ENCODE assay signal across 23 cellular contexts in genomic region chr17:79702071-79702470, GRCh38. TPM values are rescaled to one million over a fixed set of nuclear protein-coding genes. Genes with fewer than 3 reads are reported as not detected.
DNase-seq lines count a peak whose midpoint lies in the region; ATAC-seq and TF ChIP-seq lines count a peak whose summit lies in the region.
"Had no signal": no experiment of that assay in that cellular context is flagged by ENCODE, and none has a peak within 500 bp of the region (broad histone marks: within the 10 kb centered on the region; RNA-seq: fewer than 3 reads in every experiment).

No MANE protein-coding gene starts in this region.

- H3K36me3 ChIP-seq in heart left ventricle (no peaks in the 10 kb centered on the region), OCI-LY3 (replicated peaks; ENCODE audit: low read depth, low read length) (no peaks in the 10 kb centered on the region), endodermal cell (ENCODE audit: control insufficient read depth, insufficient read depth, low read length) (no peaks in the 10 kb centered on the region)
- H3K36me3 ChIP-seq: HAP-1, tibial nerve had no signal

- TF ChIP-seq POLR2A in heart left ventricle (IDR thresholded peaks at IDR 0.05) = no peak

- H3K4me1 Mint-ChIP-seq in endodermal cell = no peaks in the 10 kb centered on the region

- no peak for ATAC-seq in Right ventricle myocardium inferior
- ATAC-seq in heart left ventricle = no peak
- ATAC-seq in GM18511 (IDR thresholded peaks at IDR 0.05; ENCODE audit: unreplicated experiment) = no peak
- ATAC-seq in HG02571 (IDR thresholded peaks at IDR 0.05; ENCODE audit: unreplicated experiment) = no peak
- ATAC-seq: CD8-positive, alpha-beta T cell; esophagus mucosa; left lobe of liver; right cardiac atrium had no signal

- no peaks in the 10 kb centered on the region for H3K27me3 Mint-ChIP-seq in endodermal cell (ENCODE audit: insufficient read depth)

- no peak overlapping the region for H3K4me2 ChIP-seq in OCI-LY3 (ENCODE audit: low read length)

- H3K9me3 Mint-ChIP-seq in endodermal cell = no peaks in the 10 kb centered on the region
- H3K9me3 Mint-ChIP-seq: activated B cell treated with CpG ODN at 0.5 μM for 24 hours; CD8-positive, alpha-beta T cell; T-helper 1 cell treated with Interleukin-12 subunit alpha and Interleukin-12 subunit beta and Interleukin-4 antibody, amounts not matched to agents 30 μg/mL and 1 μg/mL, for 36 hours had no signal

- H3K4me3 ChIP-seq in heart left ventricle (no peak overlapping the region), OCI-LY3 (ENCODE audit: low read length) (no peak overlapping the region), endodermal cell (ENCODE audit: low read length) (no peak overlapping the region)
- H3K4me3 ChIP-seq: HAP-1, tibial nerve had no signal

- H2AFZ ChIP-seq in OCI-LY3 (ENCODE audit: low read depth, low read length) = no peak overlapping the region

- H3K4me3 Mint-ChIP-seq in endodermal cell = no peak overlapping the region
- H3K4me3 Mint-ChIP-seq: activated B cell treated with CpG ODN at 0.5 μM for 24 hours; CD8-positive, alpha-beta T cell; T-helper 1 cell treated with Interleukin-12 subunit alpha and Interleukin-12 subunit beta and Interleukin-4 antibody, amounts not matched to agents 30 μg/mL and 1 μg/mL, for 36 hours had no signal

- H3K9ac ChIP-seq in OCI-LY3 (ENCODE audit: low read length) (no peak overlapping the region), endodermal cell (ENCODE audit: extremely low read depth, low read length, poor library complexity, severe bottlenecking) (no peak overlapping the region)

- 18 to 37% (median 27%) methylated on average over 2 to 12 of the region's 12 CpGs for WGBS in heart left ventricle, 4 donors
- WGBS in endodermal cell (ENCODE audit: insufficient coverage in 1 of 2, insufficient read length in 1 of 2), 2 experiments = 69 to 82% methylated on average over 3 to 12 of the region's 12 CpGs

- H3K9me3 ChIP-seq in heart left ventricle = no peaks in the 10 kb centered on the region
- no peaks in the 10 kb centered on the region for H3K9me3 ChIP-seq in OCI-LY3 (ENCODE audit: insufficient read depth, low read length)
- no peaks in the 10 kb centered on the region for H3K9me3 ChIP-seq in endodermal cell (ENCODE audit: control insufficient read depth, low read length)
- H3K9me3 ChIP-seq: HAP-1, tibial nerve had no signal

- DNase-seq in Right ventricle myocardium inferior (ENCODE audit: missing footprints) (peak; percentile 45), heart left ventricle (no peak), endodermal cell (peak; percentile 82), anterior cingulate cortex (lab: John Stamatoyannopoulos, UW) (no peak), NCI-H510A (lab: John Stamatoyannopoulos, UW) (no peak)
- DNase-seq: activated B cell treated with CpG ODN at 0.5 μM for 24 hours; CD8-positive, alpha-beta T cell; DND-41; midbrain; NCI-H1436 treated with DMSO at 0.1 percent for 48 hours; NCI-H446; Right ventricle myocardium superior had no signal

- H3K4me1 ChIP-seq in heart left ventricle = no peaks in the 10 kb centered on the region
- peaks cover 15% of the 10 kb centered on the region for H3K4me1 ChIP-seq in OCI-LY3 (ENCODE audit: low read length)
- no peaks in the 10 kb centered on the region for H3K4me1 ChIP-seq in endodermal cell (ENCODE audit: control insufficient read depth, insufficient read depth, low read length)
- H3K4me1 ChIP-seq: HAP-1 had no signal

- intact Hi-C loops in Right ventricle myocardium inferior (cut with DNase I) = no loop called here
- intact Hi-C loops in heart left ventricle (cut with DNase I) = loop anchor here in 7 of 10 donors (10.0 kb wide), 2 partner anchors 297 to 617 kb away; no protein-coding TSS in a partner anchor

- H3K27ac ChIP-seq in heart left ventricle (no peak overlapping the region), OCI-LY3 (ENCODE audit: low read length) (no peak overlapping the region), endodermal cell (ENCODE audit: low read depth, low read length) (no peak overlapping the region)
- H3K27ac ChIP-seq: tibial nerve had no signal

- H3K27me3 ChIP-seq in heart left ventricle (peaks cover 0 to 72% (median 15%) of the 10 kb centered on the region in 9 donors), OCI-LY3 (ENCODE audit: low read depth, low read length) (no peaks in the 10 kb centered on the region; the same call in 1 of the 2 replicates), endodermal cell (ENCODE audit: control insufficient read depth, insufficient read depth, low read length, poor library complexity, severe bottlenecking) (no peaks in the 10 kb centered on the region)

- H3K79me2 ChIP-seq in OCI-LY3 (ENCODE audit: low read length) = no peaks in the 10 kb centered on the region

- TF ChIP-seq CTCF in heart left ventricle (IDR thresholded peaks at IDR 0.05) (no peak), OCI-LY3 (IDR thresholded peaks at IDR 0.05; ENCODE audit: low read depth, low read length) (peak; percentile 15), endodermal cell (conservative IDR thresholded peaks at IDR 0.05) (peak; percentile 62)

- no peaks in the 10 kb centered on the region for H4K20me1 ChIP-seq in OCI-LY3 (ENCODE audit: insufficient read depth, low read length)

- H3K27ac Mint-ChIP-seq in endodermal cell = no peak overlapping the region
- H3K27ac Mint-ChIP-seq: activated B cell treated with CpG ODN at 0.5 μM for 24 hours; CD8-positive, alpha-beta T cell; T-helper 1 cell treated with Interleukin-12 subunit alpha and Interleukin-12 subunit beta and Interleukin-4 antibody, amounts not matched to agents 30 μg/mL and 1 μg/mL, for 36 hours had no signal

- no peaks in the 10 kb centered on the region for H3K36me3 Mint-ChIP-seq in endodermal cell (ENCODE audit: low read depth)
- H3K36me3 Mint-ChIP-seq: CD8-positive, alpha-beta T cell had no signal

RNA-seq across cellular contexts. Expression of gene ENPP7, which starts 28.7 kb away (rescaled TPM):
- total RNA-seq in Right ventricle myocardium inferior = not detected
- total RNA-seq in heart left ventricle = not detected
- not detected for polyA plus RNA-seq in heart left ventricle
- total RNA-seq in endodermal cell = not detected
- polyA plus RNA-seq in endodermal cell (2013, experiment 1 of 2) = not detected
- polyA plus RNA-seq in endodermal cell (2013, experiment 2 of 2) = not detected
- total RNA-seq: cardiac septum, esophagus mucosa, right cardiac atrium, Right ventricle myocardium superior, tibial nerve had no signal
- polyA plus RNA-seq: adipose tissue, right cardiac atrium had no signal

Comparison
In these comparisons a context has a peak if more than half of its experiments do, and no peak if none do; other contexts are left out.
1. DNase-seq: peak in Right ventricle myocardium inferior (single experiment) and endodermal cell (single experiment); none in heart left ventricle (0 of 5), anterior cingulate cortex (0 of 58) and NCI-H510A (single experiment).
2. CTCF ChIP-seq: peak in OCI-LY3 (single experiment) and endodermal cell (single experiment); none in heart left ventricle (0 of 12).